Comparison of ENCODE assay signal across 3 cellular contexts in the genomic region with DNA sequence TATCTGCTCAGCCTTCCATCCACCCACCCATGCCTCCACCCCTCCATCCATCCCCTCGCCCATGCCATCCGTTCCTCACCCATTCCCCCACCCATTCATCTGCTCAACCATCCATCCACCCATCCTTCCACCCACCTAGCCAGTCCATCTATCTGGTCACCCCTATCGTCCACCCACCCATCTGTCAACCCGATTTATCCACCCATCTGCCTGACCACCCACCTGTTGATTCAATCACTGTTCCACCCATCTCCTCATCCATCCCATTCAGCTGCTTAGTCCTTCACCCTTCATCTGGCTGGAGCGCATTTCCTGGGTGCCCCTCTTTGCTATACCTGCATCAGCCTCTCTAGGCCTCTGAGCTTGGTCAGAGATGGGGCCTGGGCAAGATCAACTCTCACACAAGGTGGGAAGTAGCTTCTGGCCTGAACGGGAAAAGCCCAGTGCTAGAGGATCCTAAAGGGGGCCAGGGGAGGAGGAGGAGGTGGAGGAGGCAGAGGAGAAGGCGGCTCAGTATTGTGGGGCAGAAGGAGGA. TPM values are rescaled to one million over a fixed set of nuclear protein-coding genes. Genes with fewer than 3 reads are reported as not detected.
"Had no signal": no experiment of that assay in that cellular context is flagged by ENCODE, and none has a peak within 500 bp of the region (broad histone marks: within the 10 kb centered on the region; RNA-seq: fewer than 3 reads in every experiment).

No MANE protein-coding gene starts in this region.

RNA-seq across cellular contexts. Expression of a gene that starts 32.7 kb away (rescaled TPM):
- total RNA-seq: lung microvascular endothelial cell; naive thymus-derived CD8-positive, alpha-beta T cell had no signal
- polyA plus RNA-seq: immature natural killer cell had no signal
